In the genomic region with DNA sequence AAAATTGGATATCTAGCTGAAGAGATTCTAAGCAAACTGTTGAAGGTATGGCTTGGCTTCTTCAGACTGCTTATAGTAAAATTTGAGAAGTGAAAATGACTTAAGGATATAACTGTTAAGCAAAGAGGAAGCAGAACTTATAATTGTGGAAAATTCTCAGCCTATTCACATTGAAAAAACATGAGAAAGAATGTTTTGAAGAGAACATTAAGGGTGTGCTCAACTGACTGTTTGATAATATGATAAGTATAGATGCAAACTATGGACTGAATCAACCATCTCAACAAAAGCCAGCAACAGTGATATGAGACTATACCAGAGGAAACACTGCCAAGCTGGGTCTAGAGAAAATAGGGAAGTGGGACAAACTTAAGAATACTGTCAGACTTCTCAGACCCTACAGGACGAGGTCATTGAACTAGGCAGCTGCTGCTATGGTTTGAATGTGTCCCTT, we compare ENCODE assay signal across 11 cellular contexts.
DNase-seq lines count a peak whose midpoint lies in the region; ATAC-seq and TF ChIP-seq lines count a peak whose summit lies in the region.
"Had no signal": no experiment of that assay in that cellular context is flagged by ENCODE, and none has a peak within 500 bp of the region (broad histone marks: within the 10 kb centered on the region; RNA-seq: fewer than 3 reads in every experiment).

No MANE protein-coding gene starts in this region.

- ATAC-seq in GM21447 (IDR thresholded peaks at IDR 0.05; ENCODE audit: unreplicated experiment): peak; percentile 90
- peak; percentile 92 for ATAC-seq in HG03175 (IDR thresholded peaks at IDR 0.05; ENCODE audit: unreplicated experiment)
- ATAC-seq: body of pancreas, heart left ventricle had no signal

- H3K9me3 Mint-ChIP-seq in mesothelial cell of epicardium: peaks cover 11% of the 10 kb centered on the region

- no peak overlapping the region for H3K27ac Mint-ChIP-seq in mesothelial cell of epicardium

- H3K4me1 Mint-ChIP-seq in mesothelial cell of epicardium: no peaks in the 10 kb centered on the region

- H3K27me3 Mint-ChIP-seq in mesothelial cell of epicardium (ENCODE audit: low read depth): peaks cover 4% of the 10 kb centered on the region

- H3K4me3 ChIP-seq in GM12865 (ENCODE audit: low read depth, low read length) (no peak overlapping the region), WERI-Rb-1 (ENCODE audit: low read depth, low read length) (no peak overlapping the region)
- H3K4me3 ChIP-seq: body of pancreas, heart left ventricle had no signal

- H3K4me3 Mint-ChIP-seq in mesothelial cell of epicardium: no peak overlapping the region

- TF ChIP-seq CTCF in GM12865 (IDR thresholded peaks at IDR 0.05; ENCODE audit: insufficient read depth, low read depth, low read length, missing control alignments) (no peak), mesothelial cell of epicardium (IDR thresholded peaks at IDR 0.05; ENCODE audit: unreplicated experiment) (no peak), WERI-Rb-1 (IDR thresholded peaks at IDR 0.05; ENCODE audit: low read depth, low read length) (no peak)

- no peaks in the 10 kb centered on the region for H3K27me3 ChIP-seq in WERI-Rb-1 (ENCODE audit: insufficient read depth, low read depth, severe bottlenecking)
- H3K27me3 ChIP-seq: body of pancreas, heart left ventricle had no signal

- H3K36me3 ChIP-seq in WERI-Rb-1: no peaks in the 10 kb centered on the region
- H3K36me3 ChIP-seq: heart left ventricle had no signal

- H3K27ac ChIP-seq in WERI-Rb-1: no peak overlapping the region
- H3K27ac ChIP-seq: body of pancreas had no signal

- DNase-seq in GM12865 (ENCODE audit: low read depth): peak; percentile 47
- peak; percentile 81 for DNase-seq in SKM-1 (lab: John Stamatoyannopoulos, UW; ENCODE audit: unreplicated experiment)
- no peak for DNase-seq in mesothelial cell of epicardium (ENCODE audit: low spot score in 2 of 2, unreplicated experiment in 2 of 2)
- no peak for DNase-seq in T-helper 9 cell
- no peak for DNase-seq in WERI-Rb-1
- DNase-seq in effector CD8-positive, alpha-beta T cell (lab: John Stamatoyannopoulos, UW): no peak
- DNase-seq: body of pancreas, heart left ventricle, NCI-H187 treated with DMSO at 0.1 percent for 48 hours had no signal

- H3K36me3 Mint-ChIP-seq in mesothelial cell of epicardium: no peaks in the 10 kb centered on the region

- no peaks in the 10 kb centered on the region for H3K9me3 ChIP-seq in WERI-Rb-1 (ENCODE audit: severe bottlenecking)
- H3K9me3 ChIP-seq: body of pancreas, heart left ventricle had no signal

Comparison
In these comparisons a context has a peak if more than half of its experiments do, and no peak if none do; other contexts are left out.
1. DNase-seq: peak in GM12865 (single experiment) and SKM-1 (single experiment); none in mesothelial cell of epicardium (0 of 2), T-helper 9 cell (single experiment), WERI-Rb-1 (single experiment) and effector CD8-positive, alpha-beta T cell (single experiment).